ENCODE assay signal across 10 cellular contexts in the genomic region with DNA sequence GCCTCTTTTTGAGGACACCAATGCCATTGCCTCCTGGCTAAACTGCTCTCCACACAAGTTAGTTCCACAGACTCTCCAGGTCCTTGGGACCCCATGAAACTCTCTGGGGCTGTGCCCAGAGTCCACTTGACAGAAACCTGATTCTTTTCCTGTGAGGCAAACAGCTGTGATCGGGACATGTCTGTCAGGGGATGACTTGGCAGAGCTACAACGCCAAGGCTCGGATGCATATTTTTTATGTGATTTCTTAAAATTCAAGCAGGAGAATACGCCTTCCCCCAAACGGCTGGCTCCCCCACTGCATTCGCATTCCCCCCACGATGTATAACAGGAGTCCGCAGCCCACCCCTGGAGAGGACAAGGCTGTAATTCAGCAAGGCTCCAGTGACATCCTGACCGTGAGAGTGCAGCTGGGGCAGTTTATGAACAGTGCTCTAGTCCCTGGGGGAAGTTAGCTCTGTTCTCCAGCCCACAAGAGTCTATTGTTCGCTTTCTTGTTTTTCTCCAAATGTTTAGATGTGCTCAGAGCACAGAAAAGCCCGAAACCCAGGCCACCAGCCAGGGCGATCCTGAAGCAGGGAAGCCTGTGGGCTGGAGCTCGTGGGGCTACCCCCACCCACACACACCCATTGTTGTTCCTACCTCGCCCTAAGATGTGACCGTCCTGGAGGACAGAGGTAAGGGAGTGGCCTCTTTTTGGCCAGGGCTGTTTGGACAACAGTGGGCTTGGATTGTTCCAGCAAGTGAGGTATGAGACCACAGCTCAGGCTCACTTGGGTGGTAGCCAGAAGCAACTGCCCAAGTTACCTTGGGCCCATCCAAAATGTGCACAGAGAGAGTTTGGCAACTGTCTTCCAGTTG.
DNase-seq lines count a peak whose midpoint lies in the region; ATAC-seq, FAIRE-seq and TF ChIP-seq lines count a peak whose summit lies in the region.
"Had no signal": no experiment of that assay in that cellular context is flagged by ENCODE, and none has a peak within 500 bp of the region (broad histone marks: within the 10 kb centered on the region; RNA-seq: fewer than 3 reads in every experiment).

No MANE protein-coding gene starts in this region.

- H3K27me3 Mint-ChIP-seq in CD4-positive, CD25-positive, alpha-beta regulatory T cell, result no peaks in the 10 kb centered on the region
- H3K27me3 Mint-ChIP-seq in astrocyte (ENCODE audit: low read depth, unreplicated experiment), result peaks cover 9% of the 10 kb centered on the region
- no peaks in the 10 kb centered on the region for H3K27me3 Mint-ChIP-seq in progenitor cell of endocrine pancreas
- H3K27me3 Mint-ChIP-seq: activated naive CD4-positive, alpha-beta T cell treated with anti-CD3 and anti-CD28 coated beads, Interleukin-2, amount 50 U/mL, for 24 hours; IgD-negative memory B cell had no signal

- H3K36me3 ChIP-seq in CD4-positive, CD25-positive, alpha-beta regulatory T cell (ENCODE audit: control insufficient read depth, insufficient read depth, low read length), result no peaks in the 10 kb centered on the region
- H3K36me3 ChIP-seq in astrocyte (ENCODE audit: insufficient read depth, low read length), result no peaks in the 10 kb centered on the region

- H3K9ac ChIP-seq in astrocyte (ENCODE audit: low read length), result no peak overlapping the region

- H3K27me3 ChIP-seq in CD4-positive, CD25-positive, alpha-beta regulatory T cell (ENCODE audit: control insufficient read depth, insufficient read depth, low read length), result no peaks in the 10 kb centered on the region
- H3K27me3 ChIP-seq in astrocyte (ENCODE audit: insufficient read depth, low read length), result no peaks in the 10 kb centered on the region

- H3K36me3 Mint-ChIP-seq in CD4-positive, CD25-positive, alpha-beta regulatory T cell, result no peaks in the 10 kb centered on the region
- H3K36me3 Mint-ChIP-seq in astrocyte (ENCODE audit: low read depth, unreplicated experiment), result no peaks in the 10 kb centered on the region
- no peaks in the 10 kb centered on the region for H3K36me3 Mint-ChIP-seq in progenitor cell of endocrine pancreas (ENCODE audit: insufficient read depth)
- H3K36me3 Mint-ChIP-seq: activated naive CD4-positive, alpha-beta T cell treated with anti-CD3 and anti-CD28 coated beads, Interleukin-2, amount 50 U/mL, for 24 hours; IgD-negative memory B cell had no signal

- H3K4me2 ChIP-seq in astrocyte (ENCODE audit: low read length), result peak overlapping the region; percentile 15

- H3K4me1 ChIP-seq in CD4-positive, CD25-positive, alpha-beta regulatory T cell (ENCODE audit: control insufficient read depth, insufficient read depth, low read length, poor library complexity, severe bottlenecking), result peaks cover 7% of the 10 kb centered on the region
- H3K4me1 ChIP-seq in astrocyte (ENCODE audit: insufficient read depth, low read length), result peaks cover 5% of the 10 kb centered on the region

- no peaks in the 10 kb centered on the region for H3K79me2 ChIP-seq in astrocyte (ENCODE audit: insufficient read depth, low read length)

- H4K20me1 ChIP-seq in astrocyte (ENCODE audit: insufficient read depth, low read length), result no peaks in the 10 kb centered on the region

- H3K27ac Mint-ChIP-seq in CD4-positive, CD25-positive, alpha-beta regulatory T cell, result peak overlapping the region in 2 of 3 donors; percentile 42 to 67
- peak overlapping the region; percentile 72 for H3K27ac Mint-ChIP-seq in astrocyte (ENCODE audit: unreplicated experiment)
- peak overlapping the region; percentile 27 for H3K27ac Mint-ChIP-seq in progenitor cell of endocrine pancreas
- H3K27ac Mint-ChIP-seq: activated naive CD4-positive, alpha-beta T cell treated with anti-CD3 and anti-CD28 coated beads, Interleukin-2, amount 50 U/mL, for 24 hours had no signal

- intact Hi-C loops in left cardiac atrium (cut with DNase I), result no loop called here

- TF ChIP-seq CTCF in astrocyte (IDR thresholded peaks at IDR 0.05; ENCODE audit: insufficient read depth, low read depth, low read length) (no peak), progenitor cell of endocrine pancreas (IDR thresholded peaks at IDR 0.05; ENCODE audit: unreplicated experiment) (no peak)

- no peak overlapping the region for H3K27ac ChIP-seq in CD4-positive, CD25-positive, alpha-beta regulatory T cell (ENCODE audit: insufficient read depth, low read length, poor library complexity, severe bottlenecking)
- no peak overlapping the region for H3K27ac ChIP-seq in astrocyte (ENCODE audit: low read depth, low read length)

- FAIRE-seq in astrocyte (lab: Jason Lieb, UNC), result no peak

- H3K4me3 Mint-ChIP-seq in CD4-positive, CD25-positive, alpha-beta regulatory T cell, result no peak overlapping the region
- no peak overlapping the region for H3K4me3 Mint-ChIP-seq in astrocyte (ENCODE audit: unreplicated experiment)
- H3K4me3 Mint-ChIP-seq in progenitor cell of endocrine pancreas (ENCODE audit: low read depth), result no peak overlapping the region
- H3K4me3 Mint-ChIP-seq: activated naive CD4-positive, alpha-beta T cell treated with anti-CD3 and anti-CD28 coated beads, Interleukin-2, amount 50 U/mL, for 24 hours had no signal

- ATAC-seq in CD4-positive, CD25-positive, alpha-beta regulatory T cell (ENCODE audit: low read depth in 2 of 2), result no peak
- ATAC-seq in left cardiac atrium (peak; percentile 45 to 74), HG02852 (IDR thresholded peaks at IDR 0.05; ENCODE audit: unreplicated experiment) (no peak)

- peaks cover 0 to 18% (median 3%) of the 10 kb centered on the region in 4 donors for H3K4me1 Mint-ChIP-seq in CD4-positive, CD25-positive, alpha-beta regulatory T cell
- H3K4me1 Mint-ChIP-seq in astrocyte (ENCODE audit: low read depth, unreplicated experiment) (peaks cover 10% of the 10 kb centered on the region), progenitor cell of endocrine pancreas (ENCODE audit: low read depth) (peaks cover 48% of the 10 kb centered on the region)

- H3K4me3 ChIP-seq in CD4-positive, CD25-positive, alpha-beta regulatory T cell (ENCODE audit: low read depth, low read length), result no peak overlapping the region
- H3K4me3 ChIP-seq in astrocyte (ENCODE audit: insufficient read depth, low read depth, low read length), result no peak overlapping the region

- H3K9me3 Mint-ChIP-seq in CD4-positive, CD25-positive, alpha-beta regulatory T cell, result no peaks in the 10 kb centered on the region
- H3K9me3 Mint-ChIP-seq in astrocyte (ENCODE audit: unreplicated experiment), result peaks cover 2% of the 10 kb centered on the region
- H3K9me3 Mint-ChIP-seq in progenitor cell of endocrine pancreas (ENCODE audit: low read depth), result no peaks in the 10 kb centered on the region
- H3K9me3 Mint-ChIP-seq: activated naive CD4-positive, alpha-beta T cell treated with anti-CD3 and anti-CD28 coated beads, Interleukin-2, amount 50 U/mL, for 24 hours; IgD-negative memory B cell had no signal

- no peak for DNase-seq in CD4-positive, CD25-positive, alpha-beta regulatory T cell
- DNase-seq in astrocyte (ENCODE audit: low read depth) (no peak), left cardiac atrium (no peak), progenitor cell of endocrine pancreas (ENCODE audit: low spot score, unreplicated experiment) (peak; percentile 6), NCI-H1436 (lab: John Stamatoyannopoulos, UW) (no peak), cortex of kidney (lab: John Stamatoyannopoulos, UW) (no peak), SIG-M5 treated with dmso at 0.1 percent for 504 hours (lab: John Stamatoyannopoulos, UW; ENCODE audit: unreplicated experiment) (no peak)

- H2AFZ ChIP-seq in astrocyte (ENCODE audit: low read depth, low read length), result peak overlapping the region; percentile 48

- H3K9me3 ChIP-seq in CD4-positive, CD25-positive, alpha-beta regulatory T cell (ENCODE audit: control insufficient read depth in 2 of 2, low read length in 2 of 2), result no peaks in the 10 kb centered on the region
- no peaks in the 10 kb centered on the region for H3K9me3 ChIP-seq in astrocyte (ENCODE audit: insufficient read depth, low read depth, low read length)

Comparison
In these comparisons a context has a peak if more than half of its experiments do, and no peak if none do; other contexts are left out.
1. ATAC-seq: peak in left cardiac atrium (2 of 2); none in CD4-positive, CD25-positive, alpha-beta regulatory T cell (0 of 2) and HG02852 (single experiment).
2. Peak in every context shown above with its lines, with median percentiles within 50 percentile points of each other: H3K27ac Mint-ChIP-seq.